In the genomic region with DNA sequence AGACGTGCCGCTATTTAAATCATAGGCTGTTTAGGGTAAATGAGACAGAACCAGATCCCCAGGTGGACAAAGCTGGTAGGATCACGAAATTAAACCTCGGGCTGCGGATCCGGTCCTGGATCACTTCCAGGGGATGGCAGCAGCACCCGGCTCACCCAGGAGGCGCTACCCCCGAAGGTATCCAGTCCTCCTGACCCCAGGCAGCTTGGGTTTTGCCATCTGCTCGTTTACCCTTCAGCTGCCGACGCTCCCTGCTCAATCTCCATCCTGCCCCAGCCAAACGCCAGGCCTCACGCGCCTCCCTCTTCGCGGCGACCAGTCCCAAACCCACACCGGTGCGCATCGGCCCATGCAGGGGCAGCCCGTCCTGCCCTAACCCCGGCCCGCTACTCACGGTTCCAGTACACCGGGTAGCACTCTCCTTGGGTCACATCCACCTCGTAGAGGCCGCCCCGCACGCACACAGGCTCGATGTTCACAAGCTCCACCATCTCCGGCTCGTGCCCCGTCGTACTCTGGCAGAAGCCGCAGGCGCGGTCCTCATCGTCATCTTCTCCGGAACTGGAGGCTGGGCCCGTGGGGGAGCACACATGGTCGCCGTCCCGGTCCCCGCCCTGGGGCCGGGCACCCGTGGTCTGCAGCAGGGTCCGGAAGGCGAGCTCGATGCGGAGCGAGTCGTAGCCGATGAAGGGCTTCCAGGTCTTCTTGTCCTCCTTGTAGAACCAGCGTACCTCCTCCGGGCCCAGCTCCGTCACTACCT, we compare ENCODE assay signal across 1 cellular context.
TF ChIP-seq lines count a peak whose summit lies in the region.

No MANE protein-coding gene starts in this region.

TF ChIP-seq in H1, 55 proteins besides CTCF, POLR2A, EP300 and RAD21 (continued from another document):
- TF ChIP-seq HDAC2 (IDR thresholded peaks at IDR 0.05; ENCODE audit: borderline replicate concordance in 1 of 2, low read depth in 2 of 2, low read length in 2 of 2): no peak
- TF ChIP-seq CREB1 (IDR thresholded peaks at IDR 0.05): 0 out of 2 replicates have a peak, but pooled peaks have one; percentile 9
- TF ChIP-seq BCL11A (IDR thresholded peaks at IDR 0.05; ENCODE audit: low read depth in 2 of 2, low read length in 2 of 2): no peak
- no peak for TF ChIP-seq NRF1 (IDR thresholded peaks at IDR 0.05; ENCODE audit: low read depth, low read length)
- no peak for TF ChIP-seq GTF2F1 (IDR thresholded peaks at IDR 0.05; ENCODE audit: borderline replicate concordance, low read depth, low read length)
- no peak for TF ChIP-seq ZNF274 (IDR thresholded peaks at IDR 0.05; ENCODE audit: borderline replicate concordance, extremely low read depth, low read length)
- 0 out of 2 replicates have a peak, but pooled peaks have one; percentile 12 for TF ChIP-seq PHF8 (conservative IDR thresholded peaks at IDR 0.05; ENCODE audit: low read depth, low read length)
- no peak for TF ChIP-seq KDM1A (IDR thresholded peaks at IDR 0.05; ENCODE audit: borderline replicate concordance, low read length)
- no peak for TF ChIP-seq NANOG (IDR thresholded peaks at IDR 0.05; ENCODE audit: insufficient read depth, low read depth, low read length, poor library complexity, severe bottlenecking)
- peak; percentile 60 for TF ChIP-seq CTBP2 (IDR thresholded peaks at IDR 0.05; ENCODE audit: borderline replicate concordance, insufficient read depth, insufficient read length, low read length)
- no peak for TF ChIP-seq RBBP5 (IDR thresholded peaks at IDR 0.05; ENCODE audit: borderline replicate concordance, low read depth, low read length)
- no peak for TF ChIP-seq CHD2 (IDR thresholded peaks at IDR 0.05; ENCODE audit: low read length)
- TF ChIP-seq, protein P1, sequence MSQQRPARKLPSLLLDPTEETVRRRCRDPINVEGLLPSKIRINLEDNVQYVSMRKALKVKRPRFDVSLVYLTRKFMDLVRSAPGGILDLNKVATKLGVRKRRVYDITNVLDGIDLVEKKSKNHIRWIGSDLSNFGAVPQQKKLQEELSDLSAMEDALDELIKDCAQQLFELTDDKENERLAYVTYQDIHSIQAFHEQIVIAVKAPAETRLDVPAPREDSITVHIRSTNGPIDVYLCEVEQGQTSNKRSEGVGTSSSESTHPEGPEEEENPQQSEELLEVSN (IDR thresholded peaks at IDR 0.05): 0 out of 2 replicates have a peak, but pooled peaks have one; percentile 40
- peak; percentile 36 for TF ChIP-seq RNF2 (IDR thresholded peaks at IDR 0.05; ENCODE audit: borderline replicate concordance, low read depth, low read length, missing control alignments, poor library complexity, severe bottlenecking)
- no peak for TF ChIP-seq KDM5A (IDR thresholded peaks at IDR 0.05; ENCODE audit: low read length)
- no peak for TF ChIP-seq BACH1 (IDR thresholded peaks at IDR 0.05; ENCODE audit: low read length)
- no peak for TF ChIP-seq JUND (IDR thresholded peaks at IDR 0.05; ENCODE audit: low read length)
- TF ChIP-seq, protein P2, sequence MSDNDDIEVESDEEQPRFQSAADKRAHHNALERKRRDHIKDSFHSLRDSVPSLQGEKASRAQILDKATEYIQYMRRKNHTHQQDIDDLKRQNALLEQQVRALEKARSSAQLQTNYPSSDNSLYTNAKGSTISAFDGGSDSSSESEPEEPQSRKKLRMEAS (IDR thresholded peaks at IDR 0.05): peak; percentile 74; the same call in 1 of the 2 replicates
- peak; percentile 48; the same call in 1 of the 2 replicates for TF ChIP-seq SUZ12 (IDR thresholded peaks at IDR 0.05; ENCODE audit: low read length)
- TF ChIP-seq YY1 (IDR thresholded peaks at IDR 0.05; ENCODE audit: low read depth, low read length): no peak
- TF ChIP-seq SIX5 (IDR thresholded peaks at IDR 0.05; ENCODE audit: low read depth, low read length): no peak
- TF ChIP-seq RXRA (IDR thresholded peaks at IDR 0.05; ENCODE audit: insufficient read depth, low read depth, low read length): no peak
- TF ChIP-seq, protein P3, sequence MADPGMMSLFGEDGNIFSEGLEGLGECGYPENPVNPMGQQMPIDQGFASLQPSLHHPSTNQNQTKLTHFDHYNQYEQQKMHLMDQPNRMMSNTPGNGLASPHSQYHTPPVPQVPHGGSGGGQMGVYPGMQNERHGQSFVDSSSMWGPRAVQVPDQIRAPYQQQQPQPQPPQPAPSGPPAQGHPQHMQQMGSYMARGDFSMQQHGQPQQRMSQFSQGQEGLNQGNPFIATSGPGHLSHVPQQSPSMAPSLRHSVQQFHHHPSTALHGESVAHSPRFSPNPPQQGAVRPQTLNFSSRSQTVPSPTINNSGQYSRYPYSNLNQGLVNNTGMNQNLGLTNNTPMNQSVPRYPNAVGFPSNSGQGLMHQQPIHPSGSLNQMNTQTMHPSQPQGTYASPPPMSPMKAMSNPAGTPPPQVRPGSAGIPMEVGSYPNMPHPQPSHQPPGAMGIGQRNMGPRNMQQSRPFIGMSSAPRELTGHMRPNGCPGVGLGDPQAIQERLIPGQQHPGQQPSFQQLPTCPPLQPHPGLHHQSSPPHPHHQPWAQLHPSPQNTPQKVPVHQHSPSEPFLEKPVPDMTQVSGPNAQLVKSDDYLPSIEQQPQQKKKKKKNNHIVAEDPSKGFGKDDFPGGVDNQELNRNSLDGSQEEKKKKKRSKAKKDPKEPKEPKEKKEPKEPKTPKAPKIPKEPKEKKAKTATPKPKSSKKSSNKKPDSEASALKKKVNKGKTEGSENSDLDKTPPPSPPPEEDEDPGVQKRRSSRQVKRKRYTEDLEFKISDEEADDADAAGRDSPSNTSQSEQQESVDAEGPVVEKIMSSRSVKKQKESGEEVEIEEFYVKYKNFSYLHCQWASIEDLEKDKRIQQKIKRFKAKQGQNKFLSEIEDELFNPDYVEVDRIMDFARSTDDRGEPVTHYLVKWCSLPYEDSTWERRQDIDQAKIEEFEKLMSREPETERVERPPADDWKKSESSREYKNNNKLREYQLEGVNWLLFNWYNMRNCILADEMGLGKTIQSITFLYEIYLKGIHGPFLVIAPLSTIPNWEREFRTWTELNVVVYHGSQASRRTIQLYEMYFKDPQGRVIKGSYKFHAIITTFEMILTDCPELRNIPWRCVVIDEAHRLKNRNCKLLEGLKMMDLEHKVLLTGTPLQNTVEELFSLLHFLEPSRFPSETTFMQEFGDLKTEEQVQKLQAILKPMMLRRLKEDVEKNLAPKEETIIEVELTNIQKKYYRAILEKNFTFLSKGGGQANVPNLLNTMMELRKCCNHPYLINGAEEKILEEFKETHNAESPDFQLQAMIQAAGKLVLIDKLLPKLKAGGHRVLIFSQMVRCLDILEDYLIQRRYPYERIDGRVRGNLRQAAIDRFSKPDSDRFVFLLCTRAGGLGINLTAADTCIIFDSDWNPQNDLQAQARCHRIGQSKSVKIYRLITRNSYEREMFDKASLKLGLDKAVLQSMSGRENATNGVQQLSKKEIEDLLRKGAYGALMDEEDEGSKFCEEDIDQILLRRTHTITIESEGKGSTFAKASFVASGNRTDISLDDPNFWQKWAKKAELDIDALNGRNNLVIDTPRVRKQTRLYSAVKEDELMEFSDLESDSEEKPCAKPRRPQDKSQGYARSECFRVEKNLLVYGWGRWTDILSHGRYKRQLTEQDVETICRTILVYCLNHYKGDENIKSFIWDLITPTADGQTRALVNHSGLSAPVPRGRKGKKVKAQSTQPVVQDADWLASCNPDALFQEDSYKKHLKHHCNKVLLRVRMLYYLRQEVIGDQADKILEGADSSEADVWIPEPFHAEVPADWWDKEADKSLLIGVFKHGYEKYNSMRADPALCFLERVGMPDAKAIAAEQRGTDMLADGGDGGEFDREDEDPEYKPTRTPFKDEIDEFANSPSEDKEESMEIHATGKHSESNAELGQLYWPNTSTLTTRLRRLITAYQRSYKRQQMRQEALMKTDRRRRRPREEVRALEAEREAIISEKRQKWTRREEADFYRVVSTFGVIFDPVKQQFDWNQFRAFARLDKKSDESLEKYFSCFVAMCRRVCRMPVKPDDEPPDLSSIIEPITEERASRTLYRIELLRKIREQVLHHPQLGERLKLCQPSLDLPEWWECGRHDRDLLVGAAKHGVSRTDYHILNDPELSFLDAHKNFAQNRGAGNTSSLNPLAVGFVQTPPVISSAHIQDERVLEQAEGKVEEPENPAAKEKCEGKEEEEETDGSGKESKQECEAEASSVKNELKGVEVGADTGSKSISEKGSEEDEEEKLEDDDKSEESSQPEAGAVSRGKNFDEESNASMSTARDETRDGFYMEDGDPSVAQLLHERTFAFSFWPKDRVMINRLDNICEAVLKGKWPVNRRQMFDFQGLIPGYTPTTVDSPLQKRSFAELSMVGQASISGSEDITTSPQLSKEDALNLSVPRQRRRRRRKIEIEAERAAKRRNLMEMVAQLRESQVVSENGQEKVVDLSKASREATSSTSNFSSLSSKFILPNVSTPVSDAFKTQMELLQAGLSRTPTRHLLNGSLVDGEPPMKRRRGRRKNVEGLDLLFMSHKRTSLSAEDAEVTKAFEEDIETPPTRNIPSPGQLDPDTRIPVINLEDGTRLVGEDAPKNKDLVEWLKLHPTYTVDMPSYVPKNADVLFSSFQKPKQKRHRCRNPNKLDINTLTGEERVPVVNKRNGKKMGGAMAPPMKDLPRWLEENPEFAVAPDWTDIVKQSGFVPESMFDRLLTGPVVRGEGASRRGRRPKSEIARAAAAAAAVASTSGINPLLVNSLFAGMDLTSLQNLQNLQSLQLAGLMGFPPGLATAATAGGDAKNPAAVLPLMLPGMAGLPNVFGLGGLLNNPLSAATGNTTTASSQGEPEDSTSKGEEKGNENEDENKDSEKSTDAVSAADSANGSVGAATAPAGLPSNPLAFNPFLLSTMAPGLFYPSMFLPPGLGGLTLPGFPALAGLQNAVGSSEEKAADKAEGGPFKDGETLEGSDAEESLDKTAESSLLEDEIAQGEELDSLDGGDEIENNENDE (IDR thresholded peaks at IDR 0.05; ENCODE audit: insufficient replicate concordance, low read length): no peak
- peak; percentile 74 for TF ChIP-seq ASH2L (IDR thresholded peaks at IDR 0.05; ENCODE audit: low read length)
- TF ChIP-seq, protein P4, sequence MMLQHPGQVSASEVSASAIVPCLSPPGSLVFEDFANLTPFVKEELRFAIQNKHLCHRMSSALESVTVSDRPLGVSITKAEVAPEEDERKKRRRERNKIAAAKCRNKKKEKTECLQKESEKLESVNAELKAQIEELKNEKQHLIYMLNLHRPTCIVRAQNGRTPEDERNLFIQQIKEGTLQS (IDR thresholded peaks at IDR 0.05; ENCODE audit: insufficient read depth, low read depth, low read length): no peak
- TF ChIP-seq GABPA (IDR thresholded peaks at IDR 0.05; ENCODE audit: borderline replicate concordance, insufficient read depth, low read length): no peak
- no peak for TF ChIP-seq SIN3A (conservative IDR thresholded peaks at IDR 0.05 in 1 of 2, IDR thresholded peaks at IDR 0.05 in 1 of 2; ENCODE audit: low read depth in 1 of 2, low read length in 2 of 2)
- no peak for TF ChIP-seq SP4 (IDR thresholded peaks at IDR 0.05; ENCODE audit: low read length)
- TF ChIP-seq MAFK (IDR thresholded peaks at IDR 0.05; ENCODE audit: low read depth, low read length): no peak
- TF ChIP-seq CBX5 (IDR thresholded peaks at IDR 0.05; ENCODE audit: low read depth, low read length): no peak
- TF ChIP-seq JUN (IDR thresholded peaks at IDR 0.05; ENCODE audit: low read depth, low read length): no peak
- TF ChIP-seq SAP30 (IDR thresholded peaks at IDR 0.05; ENCODE audit: insufficient read depth, insufficient replicate concordance, low read length): no peak
- TF ChIP-seq KDM4A (IDR thresholded peaks at IDR 0.05; ENCODE audit: low read depth, low read length, severe bottlenecking): peak; percentile 98
- TF ChIP-seq, protein P5, sequence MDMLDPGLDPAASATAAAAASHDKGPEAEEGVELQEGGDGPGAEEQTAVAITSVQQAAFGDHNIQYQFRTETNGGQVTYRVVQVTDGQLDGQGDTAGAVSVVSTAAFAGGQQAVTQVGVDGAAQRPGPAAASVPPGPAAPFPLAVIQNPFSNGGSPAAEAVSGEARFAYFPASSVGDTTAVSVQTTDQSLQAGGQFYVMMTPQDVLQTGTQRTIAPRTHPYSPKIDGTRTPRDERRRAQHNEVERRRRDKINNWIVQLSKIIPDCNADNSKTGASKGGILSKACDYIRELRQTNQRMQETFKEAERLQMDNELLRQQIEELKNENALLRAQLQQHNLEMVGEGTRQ (IDR thresholded peaks at IDR 0.05; ENCODE audit: low read length): no peak
- no peak for TF ChIP-seq POLR2AphosphoS5 (IDR thresholded peaks at IDR 0.05; ENCODE audit: low read depth, low read length)
- TF ChIP-seq CBX8 (IDR thresholded peaks at IDR 0.05; ENCODE audit: borderline replicate concordance, low read depth, low read length): no peak
- peak; percentile 34; the same call in 1 of the 2 replicates for TF ChIP-seq TBP (IDR thresholded peaks at IDR 0.05; ENCODE audit: low read depth, low read length)
- TF ChIP-seq HDAC6 (IDR thresholded peaks at IDR 0.05; ENCODE audit: low read depth, low read length): no peak
- no peak for TF ChIP-seq FOSL1 (IDR thresholded peaks at IDR 0.05; ENCODE audit: insufficient read depth, low read depth, low read length)
- no peak for TF ChIP-seq EGR1 (IDR thresholded peaks at IDR 0.05; ENCODE audit: borderline replicate concordance, low read depth, low read length)
- TF ChIP-seq BRCA1 (IDR thresholded peaks at IDR 0.05; ENCODE audit: low read depth, low read length): no peak
- no peak for TF ChIP-seq TEAD4 (IDR thresholded peaks at IDR 0.05; ENCODE audit: low read depth, low read length)
- TF ChIP-seq EZH2 (IDR thresholded peaks at IDR 0.05; ENCODE audit: low read depth, low read length, severe bottlenecking): peak; percentile 62
